In genomic region chr14:98951521-98952152, GRCh38 we compare ENCODE assay signal across 28 cellular contexts.
"Had no signal": no experiment of that assay in that cellular context is flagged by ENCODE, and none has a peak within 500 bp of the region (broad histone marks: within the 10 kb centered on the region; RNA-seq: fewer than 3 reads in every experiment).

No MANE protein-coding gene starts in this region.

- H3K27ac Mint-ChIP-seq: activated CD4-positive, alpha-beta memory T cell treated with anti-CD3 and anti-CD28 coated beads, Interleukin-2, amount 10 ng/mL, durations not matched to agents 7 days and 5 days; activated naive CD8-positive, alpha-beta T cell treated with anti-CD3 and anti-CD28 coated beads, Interleukin-2, amount 10 ng/mL, durations not matched to agents 7 days and 5 days had no signal

- H3K9me3 ChIP-seq: adrenal gland, body of pancreas, breast epithelium, Peyer's patch had no signal

- H3K9me3 Mint-ChIP-seq: activated CD4-positive, alpha-beta memory T cell treated with anti-CD3 and anti-CD28 coated beads, Interleukin-2, amount 10 ng/mL, durations not matched to agents 7 days and 5 days; activated naive CD4-positive, alpha-beta T cell treated with anti-CD3 and anti-CD28 coated beads, Interleukin-2, amount 50 U/mL, for 24 hours had no signal

- H3K27me3 Mint-ChIP-seq: activated CD4-positive, alpha-beta memory T cell treated with anti-CD3 and anti-CD28 coated beads, Interleukin-2, amount 10 ng/mL, durations not matched to agents 7 days and 5 days; activated naive CD4-positive, alpha-beta T cell treated with anti-CD3 and anti-CD28 coated beads, Interleukin-2, amount 50 U/mL, for 24 hours had no signal

- H3K36me3 Mint-ChIP-seq: activated naive CD4-positive, alpha-beta T cell treated with anti-CD3 and anti-CD28 coated beads, Interleukin-2, amount 50 U/mL, for 24 hours; activated naive CD8-positive, alpha-beta T cell treated with anti-CD3 and anti-CD28 coated beads, Interleukin-2, amount 10 ng/mL, durations not matched to agents 7 days and 5 days had no signal

- DNase-seq: activated CD4-positive, alpha-beta memory T cell treated with anti-CD3 and anti-CD28 coated beads, Interleukin-2, amount 10 ng/mL, durations not matched to agents 7 days and 5 days; activated CD4-positive, alpha-beta T cell treated with anti-CD3 and anti-CD28 coated beads for 1 hour; activated CD4-positive, alpha-beta T cell treated with anti-CD3 and anti-CD28 coated beads for 48 hours; activated CD4-positive, CD25-positive, alpha-beta regulatory T cell; activated gamma-delta T cell; activated naive CD4-positive, alpha-beta T cell treated with Interleukin-2 at 50 U/mL for 16 hours; activated naive CD8-positive, alpha-beta T cell treated with anti-CD3 and anti-CD28 coated beads, Interleukin-2, amount 10 ng/mL, durations not matched to agents 7 days and 5 days; activated T-cell treated with anti-CD3 and anti-CD28 coated beads, Interleukin-2, amount 50 U/mL, for 48 hours; body of pancreas; cerebellar nuclear complex; MM.1S; MV-4-11; NCI-H1092; NCI-H1436 treated with DMSO at 0.1 percent for 48 hours; NCI-H1694 treated with DMSO at 0.1 percent for 48 hours; NCI-H2029; NCI-H345; NCI-H524 treated with DMSO at 0.1 percent for 48 hours; PC-3; Peyer's patch; Right ventricle myocardium superior; RPMI8226; T1000; WERI-Rb-1 had no signal

- ATAC-seq: body of pancreas, PC-3 had no signal

- H3K4me3 ChIP-seq: adrenal gland, body of pancreas, breast epithelium, Peyer's patch had no signal

- H3K36me3 ChIP-seq: adrenal gland, breast epithelium, Peyer's patch, WERI-Rb-1 had no signal

- H3K4me2 ChIP-seq: KMS-11 had no signal

- H3K4me3 Mint-ChIP-seq: activated CD4-positive, alpha-beta memory T cell treated with anti-CD3 and anti-CD28 coated beads, Interleukin-2, amount 10 ng/mL, durations not matched to agents 7 days and 5 days; activated naive CD4-positive, alpha-beta T cell treated with anti-CD3 and anti-CD28 coated beads, Interleukin-2, amount 50 U/mL, for 24 hours; activated naive CD8-positive, alpha-beta T cell treated with anti-CD3 and anti-CD28 coated beads, Interleukin-2, amount 10 ng/mL, durations not matched to agents 7 days and 5 days had no signal

- H3K9ac ChIP-seq: KMS-11 had no signal

- H3K4me1 ChIP-seq: body of pancreas, breast epithelium, Peyer's patch had no signal

- H3K27me3 ChIP-seq: adrenal gland, body of pancreas, breast epithelium, Peyer's patch had no signal

- H3K27ac ChIP-seq: adrenal gland, body of pancreas, breast epithelium, KMS-11, Peyer's patch, WERI-Rb-1 had no signal
